Comparison of ENCODE assay signal across 21 cellular contexts in genomic region chr4:3331511-3332394, GRCh38. TPM values are rescaled to one million over a fixed set of nuclear protein-coding genes. Genes with fewer than 3 reads are reported as not detected.
DNase-seq lines count a peak whose midpoint lies in the region; ATAC-seq, FAIRE-seq and TF ChIP-seq lines count a peak whose summit lies in the region.
"Had no signal": no experiment of that assay in that cellular context is flagged by ENCODE, and none has a peak within 500 bp of the region (broad histone marks: within the 10 kb centered on the region; RNA-seq: fewer than 3 reads in every experiment).

No MANE protein-coding gene starts in this region.

- in situ Hi-C loops in HAP-1 (cut with MboI; ENCODE audit: low sequenced_read_pairs): no loop called here

- ATAC-seq in left cardiac atrium (peak; percentile 30 to 83), pancreas (peak in 3 of 4 donors; percentile 18 to 34 (median 22)), GM21723 (IDR thresholded peaks at IDR 0.05; ENCODE audit: unreplicated experiment) (no peak)
- ATAC-seq: activated CD4-positive, CD25-positive, alpha-beta regulatory T cell treated with anti-CD3 and anti-CD28 coated beads, Interleukin-2, amount 50 U/mL, for 24 hours had no signal

- intact Hi-C loops in activated CD4-positive, alpha-beta T cell treated with anti-CD3 and anti-CD28 coated beads, Interleukin-2, amount 10 ng/mL, durations not matched to agents 24 days and 14 days (cut with micrococcal nuclease): no loop called here
- intact Hi-C loops in left cardiac atrium (cut with DNase I) (loop anchor here in 1 of 2 donors (10.0 kb wide), 1 partner anchor 227 kb away; no protein-coding TSS in a partner anchor), pancreas (cut with DNase I) (no loop called here), uterus (cut with DNase I; ENCODE audit: low total_unique reads) (no loop called here)

- peak; percentile 45 for DNase-seq in activated CD4-positive, alpha-beta T cell treated with anti-CD3 and anti-CD28 coated beads, Interleukin-2, amount 10 ng/mL, durations not matched to agents 24 days and 14 days
- no peak for DNase-seq in activated CD4-positive, alpha-beta T cell treated with anti-CD3 and anti-CD28 coated beads, Interleukin-2, amount 50 U/mL, for 48 hours
- DNase-seq in left cardiac atrium (peak; percentile 53), pancreas (peak in 1 of 6 donors; percentile 4), uterus (peak in 1 of 2 donors; percentile 18), HAP-1 (ENCODE audit: low spot score in 2 of 2) (no peak), OCI-M2 (lab: John Stamatoyannopoulos, UW; ENCODE audit: unreplicated experiment) (no peak)
- DNase-seq: activated naive CD4-positive, alpha-beta T cell treated with anti-CD3 and anti-CD28 coated beads for 36 hours; GM23248; NCI-H2029 treated with DMSO at 0.1 percent for 48 hours; NCI-H524; SJCRH30; stimulated activated CD4-positive, alpha-beta T cell treated with anti-CD3 and anti-CD28 coated beads, Interleukin-2, amount 100 ng/mL, for 48 hours; T-helper 9 cell had no signal

- H3K36me3 ChIP-seq in pancreas: no peaks in the 10 kb centered on the region
- no peaks in the 10 kb centered on the region for H3K36me3 ChIP-seq in uterus
- H3K36me3 ChIP-seq in HAP-1 (replicated peaks): no peaks in the 10 kb centered on the region

- no peaks in the 10 kb centered on the region for H3K27me3 ChIP-seq in pancreas
- no peaks in the 10 kb centered on the region for H3K27me3 ChIP-seq in uterus
- no peaks in the 10 kb centered on the region for H3K27me3 ChIP-seq in HAP-1 (ENCODE audit: low read depth)
- H3K27me3 ChIP-seq: SJCRH30 had no signal

- H3K9me3 ChIP-seq in pancreas (no peaks in the 10 kb centered on the region), uterus (no peaks in the 10 kb centered on the region), HAP-1 (no peaks in the 10 kb centered on the region)
- H3K9me3 ChIP-seq: SJCRH30 had no signal

- H3K9me3 Mint-ChIP-seq in activated CD4-positive, alpha-beta T cell treated with anti-CD3 and anti-CD28 coated beads, Interleukin-2, amount 10 ng/mL, durations not matched to agents 24 days and 14 days: no peaks in the 10 kb centered on the region
- H3K9me3 Mint-ChIP-seq: activated naive CD4-positive, alpha-beta T cell treated with anti-CD3 and anti-CD28 coated beads for 36 hours; CD14-positive monocyte; neural crest cell had no signal

- no peak overlapping the region for H3K4me3 ChIP-seq in pancreas
- H3K4me3 ChIP-seq in uterus: no peak overlapping the region
- no peak overlapping the region for H3K4me3 ChIP-seq in HAP-1
- H3K4me3 ChIP-seq: GM23248, SJCRH30 had no signal

- H3K27me3 Mint-ChIP-seq in activated CD4-positive, alpha-beta T cell treated with anti-CD3 and anti-CD28 coated beads, Interleukin-2, amount 10 ng/mL, durations not matched to agents 24 days and 14 days: peaks cover 8% of the 10 kb centered on the region
- H3K27me3 Mint-ChIP-seq: IgD-negative memory B cell had no signal

- H3K27ac ChIP-seq in pancreas (no peak overlapping the region), uterus (peak overlapping the region; percentile 27 to 38)
- H3K27ac ChIP-seq: GM23248, SJCRH30 had no signal

- H3K4me1 ChIP-seq in pancreas: peaks cover 4 to 12% (median 8%) of the 10 kb centered on the region in 3 donors
- H3K4me1 ChIP-seq in uterus: no peaks in the 10 kb centered on the region
- no peaks in the 10 kb centered on the region for H3K4me1 ChIP-seq in HAP-1

- TF ChIP-seq CTCF in pancreas (IDR thresholded peaks at IDR 0.05): no peak
- no peak for TF ChIP-seq CTCF in uterus (IDR thresholded peaks at IDR 0.05)

- H3K4me3 Mint-ChIP-seq in activated CD4-positive, alpha-beta T cell treated with anti-CD3 and anti-CD28 coated beads, Interleukin-2, amount 10 ng/mL, durations not matched to agents 24 days and 14 days: no peak overlapping the region
- H3K4me3 Mint-ChIP-seq: activated naive CD4-positive, alpha-beta T cell treated with anti-CD3 and anti-CD28 coated beads for 36 hours; CD14-positive monocyte; IgD-negative memory B cell; neural crest cell had no signal

- no peak overlapping the region for H3K27ac Mint-ChIP-seq in activated CD4-positive, alpha-beta T cell treated with anti-CD3 and anti-CD28 coated beads, Interleukin-2, amount 10 ng/mL, durations not matched to agents 24 days and 14 days
- H3K27ac Mint-ChIP-seq: activated naive CD4-positive, alpha-beta T cell treated with anti-CD3 and anti-CD28 coated beads for 36 hours; IgD-negative memory B cell had no signal

- H3K36me3 Mint-ChIP-seq in activated CD4-positive, alpha-beta T cell treated with anti-CD3 and anti-CD28 coated beads, Interleukin-2, amount 10 ng/mL, durations not matched to agents 24 days and 14 days (ENCODE audit: low read depth): no peaks in the 10 kb centered on the region
- H3K36me3 Mint-ChIP-seq: CD14-positive monocyte, IgD-negative memory B cell had no signal

- TF ChIP-seq POLR2A in uterus (IDR thresholded peaks at IDR 0.05): no peak

- no peak for FAIRE-seq in pancreas (lab: Jason Lieb, UNC)
- FAIRE-seq: A204.1, colon had no signal

- WGBS in pancreas, 2 donors: 87 to 92% methylated on average over 22 to 23 of the region's 23 CpGs

- H3K4me1 Mint-ChIP-seq in activated CD4-positive, alpha-beta T cell treated with anti-CD3 and anti-CD28 coated beads, Interleukin-2, amount 10 ng/mL, durations not matched to agents 24 days and 14 days: no peaks in the 10 kb centered on the region

RNA-seq across cellular contexts. Expression of gene RGS12, which starts 38.9 kb away (rescaled TPM):
- total RNA-seq in activated CD4-positive, alpha-beta T cell treated with anti-CD3 and anti-CD28 coated beads, Interleukin-2, amount 10 ng/mL, durations not matched to agents 24 days and 14 days: 3.3 and 3.7 TPM in 2 replicates
- 10 to 100 TPM; 13.3 to 16.6 TPM for total RNA-seq in left cardiac atrium
- total RNA-seq in pancreas: 10 to 100 TPM in 2 of 6 donors, 1 to 10 TPM in 4; 4.6 to 19.4 (median 8.3) TPM
- 10 to 100 TPM; 21.3 to 21.6 TPM for polyA plus RNA-seq in pancreas
- total RNA-seq in uterus: 10 to 100 TPM in 3 of 4 donors, 1 to 10 TPM in 1; 3.5 to 63.8 (median 40.1) TPM

Comparison
In these comparisons a context has a peak if more than half of its experiments do, and no peak if none do; other contexts are left out.
1. DNase-seq: peak in activated CD4-positive, alpha-beta T cell treated with anti-CD3 and anti-CD28 coated beads, Interleukin-2, amount 10 ng/mL, durations not matched to agents 24 days and 14 days (single experiment) and left cardiac atrium (single experiment); none in activated CD4-positive, alpha-beta T cell treated with anti-CD3 and anti-CD28 coated beads, Interleukin-2, amount 50 U/mL, for 48 hours (0 of 2), HAP-1 (0 of 2) and OCI-M2 (single experiment).
2. H3K27ac ChIP-seq: peak in uterus (2 of 2); none in pancreas (0 of 4).